In genomic region chr6:89562114-89562815, GRCh38 we compare ENCODE assay signal across 9 cellular contexts.
A peak's percentile ranks its signal among the peaks of the same experiment; 100 is the strongest.
DNase-seq lines count a peak whose midpoint lies in the region; ATAC-seq and TF ChIP-seq lines count a peak whose summit lies in the region.
"Had no signal": no experiment of that assay in that cellular context is flagged by ENCODE, and none has a peak within 500 bp of the region (broad histone marks: within the 10 kb centered on the region; RNA-seq: fewer than 3 reads in every experiment).

No MANE protein-coding gene starts in this region.

- no peaks in the 10 kb centered on the region for H3K9me3 ChIP-seq in PC-3 (ENCODE audit: low read length)

- no peaks in the 10 kb centered on the region for H3K27me3 ChIP-seq in PC-3 (ENCODE audit: low read length)

- POLR2A ChIA-PET in PC-3 (lab: Charles Lee; ENCODE audit: unreplicated experiment): no interaction called here

- BruUV-seq in PC-3 (replicated peaks; lab: Mats Ljungman, UMichigan): no TSS peak

- no peaks in the 10 kb centered on the region for H4K20me1 ChIP-seq in PC-3 (ENCODE audit: low read length)

- no peak overlapping the region for H2AFZ ChIP-seq in PC-3 (ENCODE audit: low read length)

- no peak overlapping the region for H3K4me3 ChIP-seq in PC-3 (ENCODE audit: low read length)

- no peak overlapping the region for H3K9ac ChIP-seq in PC-3 (ENCODE audit: low read length)

- ATAC-seq in HG02981 (IDR thresholded peaks at IDR 0.05; ENCODE audit: unreplicated experiment) (no peak), PC-3 (no peak), GM21381 (IDR thresholded peaks at IDR 0.05; ENCODE audit: unreplicated experiment) (no peak)

- intact Hi-C loops in head of caudate nucleus (cut with DNase I) (no loop called here), PC-3 (cut with micrococcal nuclease) (no loop called here)

- H3K36me3 ChIP-seq in PC-3 (ENCODE audit: low read depth, low read length): no peaks in the 10 kb centered on the region

- H3K4me1 ChIP-seq in PC-3 (ENCODE audit: insufficient read depth, low read length): no peaks in the 10 kb centered on the region

- H3K4me2 ChIP-seq in PC-3 (ENCODE audit: low read length): no peak overlapping the region

- no peak overlapping the region for H3K27ac ChIP-seq in PC-3 (ENCODE audit: low read length)

- CTCF ChIA-PET in PC-3 (lab: Charles Lee): no interaction called here

- no peaks in the 10 kb centered on the region for H3K9me2 ChIP-seq in PC-3 (replicated peaks; ENCODE audit: low read length)

- no peak for TF ChIP-seq CTCF in PC-3 (conservative IDR thresholded peaks at IDR 0.05; ENCODE audit: low read depth, low read length)

- DNase-seq in Ammon's horn (ENCODE audit: low spot score) (peak; percentile 71), SK-MEL-5 (ENCODE audit: low read depth, low spot score) (peak; percentile 22), head of caudate nucleus (peak in 41 of 42 donors; percentile 15 to 75 (median 46)), pons (ENCODE audit: low spot score) (peak; percentile 65), OCI-M2 (lab: John Stamatoyannopoulos, UW; ENCODE audit: unreplicated experiment) (no peak), PC-3 (no peak)
- DNase-seq: NCI-H2107 had no signal

- H3F3A ChIP-seq in PC-3 (ENCODE audit: low read length, unreplicated experiment): no peaks in the 10 kb centered on the region

- in situ Hi-C loops in SK-MEL-5 (cut with HindIII; ENCODE audit: low pct_unique_long_range_greater_than_20kb, low sequenced_read_pairs): no loop called here

- H3K79me2 ChIP-seq in PC-3 (ENCODE audit: low read length): no peaks in the 10 kb centered on the region

Comparison
In these comparisons a context has a peak if more than half of its experiments do, and no peak if none do; other contexts are left out.
1. DNase-seq: peak in Ammon's horn (single experiment), SK-MEL-5 (single experiment), head of caudate nucleus (41 of 42) and pons (single experiment); none in OCI-M2 (single experiment) and PC-3 (single experiment).